11 cellular contexts compared by ENCODE assay signal in genomic region chr12:34398706-34399630, GRCh38.
A peak's percentile ranks its signal among the peaks of the same experiment; 100 is the strongest.
DNase-seq lines count a peak whose midpoint lies in the region; ATAC-seq and TF ChIP-seq lines count a peak whose summit lies in the region.
"Had no signal": no experiment of that assay in that cellular context is flagged by ENCODE, and none has a peak within 500 bp of the region (broad histone marks: within the 10 kb centered on the region; RNA-seq: fewer than 3 reads in every experiment).

No MANE protein-coding gene starts in this region.

- TF ChIP-seq CTCF in dorsolateral prefrontal cortex (IDR thresholded peaks at IDR 0.05 in 54 of 56, conservative IDR thresholded peaks at IDR 0.05 in 2 of 56; ENCODE audit: low read depth in 1 of 56, partially characterized antibody in 56 of 56), result no peak

- peaks cover 16% of the 10 kb centered on the region for H3K9me3 Mint-ChIP-seq in stimulated activated memory B cell treated with anti-CD40 and anti-IgM and Interleukin-4, amounts not matched to agents 10 μg/mL and 1 μg/mL and 100 μg/mL, for 72 hours

- H3K27me3 Mint-ChIP-seq in stimulated activated memory B cell treated with anti-CD40 and anti-IgM and Interleukin-4, amounts not matched to agents 10 μg/mL and 1 μg/mL and 100 μg/mL, for 72 hours, result peaks cover 6% of the 10 kb centered on the region

- peak; percentile 1 for DNase-seq in stimulated activated CD4-positive, alpha-beta T cell treated with anti-CD3 and anti-CD28 coated beads, Interleukin-4, amount 100 ng/mL, for 24 hours
- DNase-seq in stimulated activated CD4-positive, alpha-beta T cell treated with anti-CD3 and anti-CD28 coated beads, Interleukin-1b, Interleukin-23, amount 100 ng/mL, for 48 hours, result no peak
- peak in 9 of 10 donors; percentile 1 to 38 (median 21) for DNase-seq in dorsolateral prefrontal cortex
- peak; percentile 7 for DNase-seq in mucosa of gallbladder (ENCODE audit: low spot score)
- DNase-seq in DMS79 treated with DMSO at 0.1 percent for 48 hours (lab: John Stamatoyannopoulos, UW), result no peak
- DNase-seq in amygdala (lab: John Stamatoyannopoulos, UW), result no peak
- no peak for DNase-seq in NCI-H2107 treated with DMSO at 0.1 percent for 48 hours (lab: John Stamatoyannopoulos, UW; ENCODE audit: unreplicated experiment)
- DNase-seq: NCI-H446 treated with DMSO at 0.1 percent for 48 hours, SHP77 had no signal

- no peaks in the 10 kb centered on the region for H3K4me1 Mint-ChIP-seq in stimulated activated memory B cell treated with anti-CD40 and anti-IgM and Interleukin-4, amounts not matched to agents 10 μg/mL and 1 μg/mL and 100 μg/mL, for 72 hours

- no peak overlapping the region for H3K4me3 ChIP-seq in dorsolateral prefrontal cortex

- H3K4me3 Mint-ChIP-seq in stimulated activated memory B cell treated with anti-CD40 and anti-IgM and Interleukin-4, amounts not matched to agents 10 μg/mL and 1 μg/mL and 100 μg/mL, for 72 hours, result no peak overlapping the region

- H3K27ac Mint-ChIP-seq in stimulated activated memory B cell treated with anti-CD40 and anti-IgM and Interleukin-4, amounts not matched to agents 10 μg/mL and 1 μg/mL and 100 μg/mL, for 72 hours, result no peak overlapping the region

- ATAC-seq in stimulated activated memory B cell treated with anti-CD40 and anti-IgM and Interleukin-4, amounts not matched to agents 10 μg/mL and 1 μg/mL and 100 μg/mL, for 72 hours, result no peak
- ATAC-seq: esophagus mucosa had no signal

- intact Hi-C loops in dorsolateral prefrontal cortex (cut with DNase I), result no loop called here

- H3K27ac ChIP-seq in dorsolateral prefrontal cortex, result no peak overlapping the region

- no peaks in the 10 kb centered on the region for H3K36me3 Mint-ChIP-seq in stimulated activated memory B cell treated with anti-CD40 and anti-IgM and Interleukin-4, amounts not matched to agents 10 μg/mL and 1 μg/mL and 100 μg/mL, for 72 hours

- peaks cover 0 to 53% (median 6%) of the 10 kb centered on the region in 45 donors for H3K27me3 ChIP-seq in dorsolateral prefrontal cortex

Comparison
In these comparisons a context has a peak if more than half of its experiments do, and no peak if none do; other contexts are left out.
1. DNase-seq: peak in stimulated activated CD4-positive, alpha-beta T cell treated with anti-CD3 and anti-CD28 coated beads, Interleukin-4, amount 100 ng/mL, for 24 hours (single experiment), dorsolateral prefrontal cortex (9 of 10) and mucosa of gallbladder (single experiment); none in stimulated activated CD4-positive, alpha-beta T cell treated with anti-CD3 and anti-CD28 coated beads, Interleukin-1b, Interleukin-23, amount 100 ng/mL, for 48 hours (single experiment), DMS79 treated with DMSO at 0.1 percent for 48 hours (single experiment), amygdala (0 of 56) and NCI-H2107 treated with DMSO at 0.1 percent for 48 hours (single experiment).